2 cellular contexts compared by ENCODE assay signal in genomic region chr5:4855048-4855447, GRCh38.
TF ChIP-seq lines count a peak whose summit lies in the region.

No MANE protein-coding gene starts in this region.

TF ChIP-seq in GM23338, 12 proteins besides CTCF, POLR2A, EP300 and RAD21:
- TF ChIP-seq REST (IDR thresholded peaks at IDR 0.05; ENCODE audit: unreplicated experiment), result no peak
- TF ChIP-seq EZH2phosphoT487 (IDR thresholded peaks at IDR 0.05; ENCODE audit: unreplicated experiment), result no peak
- no peak for TF ChIP-seq ZNF331 (CRISPR knock-in tag; IDR thresholded peaks at IDR 0.05; ENCODE audit: low read depth)
- TF ChIP-seq ETS1 (IDR thresholded peaks at IDR 0.05), result no peak
- TF ChIP-seq EZH2 (IDR thresholded peaks at IDR 0.05; ENCODE audit: low read depth, unreplicated experiment), result no peak
- no peak for TF ChIP-seq POLR2AphosphoS5 (IDR thresholded peaks at IDR 0.05; ENCODE audit: low read depth)
- no peak for TF ChIP-seq ZNF114 (CRISPR knock-in tag; IDR thresholded peaks at IDR 0.05)
- TF ChIP-seq NANOG (IDR thresholded peaks at IDR 0.05; ENCODE audit: borderline replicate concordance), result no peak
TF ChIP-seq in GM23338: peak in this region for 0.

TF ChIP-seq in H1, 55 proteins besides CTCF, POLR2A, EP300 and RAD21:
- TF ChIP-seq TEAD4 (IDR thresholded peaks at IDR 0.05; ENCODE audit: low read depth, low read length) (0 out of 2 replicates have a peak, but pooled peaks have one; percentile 46), RBBP5 (IDR thresholded peaks at IDR 0.05; ENCODE audit: borderline replicate concordance, low read depth, low read length) (no peak)
